Comparison of ENCODE assay signal across 20 cellular contexts in the genomic region with DNA sequence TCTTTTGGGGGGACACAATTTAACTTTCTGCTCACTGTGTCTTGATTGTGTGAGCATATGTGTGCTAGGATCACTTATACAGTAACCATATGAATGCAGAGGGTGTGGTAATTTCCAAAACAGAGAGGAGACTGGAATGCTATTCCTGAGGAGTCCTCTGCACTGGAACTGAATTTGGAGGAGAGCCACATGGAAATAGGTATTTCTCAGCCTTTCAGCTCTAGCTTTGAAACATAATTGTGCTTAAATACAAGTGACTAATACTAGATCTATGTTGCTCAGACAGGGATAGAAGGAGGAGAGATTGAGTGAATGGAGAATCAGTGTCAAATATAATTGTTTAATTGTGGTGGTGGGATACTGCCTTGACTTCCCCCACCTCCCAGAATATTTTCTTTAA.
"Had no signal": no experiment of that assay in that cellular context is flagged by ENCODE, and none has a peak within 500 bp of the region (broad histone marks: within the 10 kb centered on the region; RNA-seq: fewer than 3 reads in every experiment).

No MANE protein-coding gene starts in this region.

- H3K27ac ChIP-seq: esophagus squamous epithelium, heart left ventricle, prostate gland had no signal

- ATAC-seq: activated T-cell treated with anti-CD3 and anti-CD28 coated beads, Interleukin-2, amount 50 U/mL, for 4 hours; left lobe of liver; sciatic nerve had no signal

- H3K36me3 ChIP-seq: prostate gland had no signal

- DNase-seq: activated CD4-positive, alpha-beta memory T cell treated with anti-CD3 and anti-CD28 coated beads for 36 hours; activated CD4-positive, alpha-beta T cell treated with anti-CD3 and anti-CD28 coated beads for 1 hour; activated gamma-delta T cell treated with Interleukin-2 at 50 U/mL for 16 hours; activated naive CD8-positive, alpha-beta T cell treated with anti-CD3 and anti-CD28 coated beads for 36 hours; activated T-cell treated with anti-CD3 and anti-CD28 coated beads, Interleukin-2, amount 50 U/mL, for 4 hours; aorta; caudate nucleus; esophagus squamous epithelium; heart left ventricle; nephron progenitor cell; stimulated activated CD4-positive, alpha-beta T cell treated with anti-CD3 and anti-CD28 coated beads, Interleukin-12 subunit alpha, Interleukin-12 subunit beta, amount 100 ng/mL, for 4 hours; stimulated activated naive CD4-positive, alpha-beta T cell treated with Interleukin-2 at 50 U/mL for 16 hours; T1000 had no signal

- H3K9me3 Mint-ChIP-seq: activated CD4-positive, alpha-beta memory T cell treated with anti-CD3 and anti-CD28 coated beads for 36 hours; activated naive CD8-positive, alpha-beta T cell treated with anti-CD3 and anti-CD28 coated beads for 36 hours; activated T-cell treated with anti-CD3 and anti-CD28 coated beads, Interleukin-2, amount 50 U/mL, for 4 hours; dendritic cell treated with granulocyte-macrophage colony-stimulating factor and Interleukin-4, amounts not matched to agents 40 ng/mL and 50 ng/mL, for 4 days; nephron progenitor cell; type B pancreatic cell had no signal

- H3K9me3 ChIP-seq: esophagus squamous epithelium, heart left ventricle, prostate gland had no signal

- H3K27ac Mint-ChIP-seq: activated CD4-positive, alpha-beta memory T cell treated with anti-CD3 and anti-CD28 coated beads for 36 hours; activated naive CD8-positive, alpha-beta T cell treated with anti-CD3 and anti-CD28 coated beads for 36 hours; dendritic cell treated with granulocyte-macrophage colony-stimulating factor and Interleukin-4, amounts not matched to agents 40 ng/mL and 50 ng/mL, for 4 days; nephron progenitor cell; type B pancreatic cell had no signal

- FAIRE-seq: frontal cortex, islet of Langerhans had no signal

- H3K4me3 Mint-ChIP-seq: activated CD4-positive, alpha-beta memory T cell treated with anti-CD3 and anti-CD28 coated beads for 36 hours; activated naive CD8-positive, alpha-beta T cell treated with anti-CD3 and anti-CD28 coated beads for 36 hours; activated T-cell treated with anti-CD3 and anti-CD28 coated beads, Interleukin-2, amount 50 U/mL, for 4 hours; dendritic cell treated with granulocyte-macrophage colony-stimulating factor and Interleukin-4, amounts not matched to agents 40 ng/mL and 50 ng/mL, for 4 days; nephron progenitor cell; type B pancreatic cell had no signal

- H3K4me3 ChIP-seq: esophagus squamous epithelium, heart left ventricle, prostate gland had no signal

- H3K27me3 ChIP-seq: esophagus squamous epithelium, heart left ventricle had no signal

- H3K27me3 Mint-ChIP-seq: activated CD4-positive, alpha-beta memory T cell treated with anti-CD3 and anti-CD28 coated beads for 36 hours; activated naive CD8-positive, alpha-beta T cell treated with anti-CD3 and anti-CD28 coated beads for 36 hours; dendritic cell treated with granulocyte-macrophage colony-stimulating factor and Interleukin-4, amounts not matched to agents 40 ng/mL and 50 ng/mL, for 4 days; type B pancreatic cell had no signal
